In genomic region chr10:13769926-13770325, GRCh38 we compare ENCODE assay signal across 10 cellular contexts.
DNase-seq lines count a peak whose midpoint lies in the region; ATAC-seq and TF ChIP-seq lines count a peak whose summit lies in the region.
"Had no signal": no experiment of that assay in that cellular context is flagged by ENCODE, and none has a peak within 500 bp of the region (broad histone marks: within the 10 kb centered on the region; RNA-seq: fewer than 3 reads in every experiment).

No MANE protein-coding gene starts in this region.

- H3K27ac Mint-ChIP-seq in HFFc6 = peak overlapping the region; percentile 97
- H3K27ac Mint-ChIP-seq in activated CD4-positive, alpha-beta T cell treated with anti-CD3 and anti-CD28 coated beads for 36 hours = no peak overlapping the region
- H3K27ac Mint-ChIP-seq: naive thymus-derived CD8-positive, alpha-beta T cell had no signal

- no peak for TF ChIP-seq POLR2A in gastroesophageal sphincter (IDR thresholded peaks at IDR 0.05)

- peak overlapping the region; percentile 78 for H3K4me3 Mint-ChIP-seq in HFFc6
- H3K4me3 Mint-ChIP-seq in activated CD4-positive, alpha-beta T cell treated with anti-CD3 and anti-CD28 coated beads for 36 hours = no peak overlapping the region
- H3K4me3 Mint-ChIP-seq: naive thymus-derived CD8-positive, alpha-beta T cell had no signal

- no peak for TF ChIP-seq CTCF in HFFc6 (IDR thresholded peaks at IDR 0.05)
- no peak for TF ChIP-seq CTCF in gastroesophageal sphincter (IDR thresholded peaks at IDR 0.05)

- CTCF ChIA-PET in activated CD4-positive, alpha-beta T cell treated with anti-CD3 and anti-CD28 coated beads for 36 hours (lab: Charles Lee) = no interaction called here

- H3K36me3 ChIP-seq in gastroesophageal sphincter = no peaks in the 10 kb centered on the region

- no peaks in the 10 kb centered on the region for H3K9me3 ChIP-seq in gastroesophageal sphincter

- WGBS in gastroesophageal sphincter (ENCODE audit: low coverage in 1 of 2), 2 donors = 81 to 96% methylated on average over 4 to 8 of the region's 8 CpGs

- peaks cover 0 to 6% (median 0%) of the 10 kb centered on the region in 3 donors for H3K4me1 ChIP-seq in gastroesophageal sphincter

- ATAC-seq in activated CD4-positive, alpha-beta T cell treated with anti-CD3 and anti-CD28 coated beads for 36 hours = no peak
- ATAC-seq in gastroesophageal sphincter = no peak
- ATAC-seq: naive thymus-derived CD8-positive, alpha-beta T cell had no signal

- in situ Hi-C loops in Caki2 (cut with HindIII; ENCODE audit: low pct_unique_long_range_greater_than_20kb, low sequenced_read_pairs) = no loop called here

- intact Hi-C loops in activated CD4-positive, alpha-beta T cell treated with anti-CD3 and anti-CD28 coated beads for 36 hours (cut with DNase I, micrococcal nuclease) = no loop called here

- peaks cover 86% of the 10 kb centered on the region for H3K4me1 Mint-ChIP-seq in HFFc6 (ENCODE audit: low read depth)
- no peaks in the 10 kb centered on the region for H3K4me1 Mint-ChIP-seq in activated CD4-positive, alpha-beta T cell treated with anti-CD3 and anti-CD28 coated beads for 36 hours

- no peaks in the 10 kb centered on the region for H3K9me3 Mint-ChIP-seq in HFFc6
- no peaks in the 10 kb centered on the region for H3K9me3 Mint-ChIP-seq in activated CD4-positive, alpha-beta T cell treated with anti-CD3 and anti-CD28 coated beads for 36 hours (ENCODE audit: low read depth)
- H3K9me3 Mint-ChIP-seq: naive thymus-derived CD8-positive, alpha-beta T cell had no signal

- DNase-seq in Caki2 (ENCODE audit: low read depth) = peak; percentile 80
- peak; percentile 99 for DNase-seq in HFFc6
- DNase-seq in NOMO-1 treated with dmso at 0.1 percent for 144 hours (lab: John Stamatoyannopoulos, UW; ENCODE audit: unreplicated experiment) = peak; percentile 85
- peak; percentile 43 for DNase-seq in fibroblast of peridontal ligament (ENCODE audit: extremely low read depth)
- no peak for DNase-seq in activated CD4-positive, alpha-beta T cell treated with anti-CD3 and anti-CD28 coated beads for 36 hours
- no peak for DNase-seq in NCI-H345 treated with DMSO at 0.1 percent for 48 hours (lab: John Stamatoyannopoulos, UW; ENCODE audit: unreplicated experiment)
- no peak for DNase-seq in NCI-H2029 treated with DMSO at 0.1 percent for 48 hours (lab: John Stamatoyannopoulos, UW)
- DNase-seq: naive thymus-derived CD8-positive, alpha-beta T cell; NCI-H510A had no signal

- H3K27me3 Mint-ChIP-seq in HFFc6 (ENCODE audit: insufficient read depth) = peaks cover 2% of the 10 kb centered on the region
- H3K27me3 Mint-ChIP-seq in activated CD4-positive, alpha-beta T cell treated with anti-CD3 and anti-CD28 coated beads for 36 hours = peaks cover 9% of the 10 kb centered on the region

- peaks cover 74% of the 10 kb centered on the region for H3K36me3 Mint-ChIP-seq in HFFc6 (ENCODE audit: low read depth)
- H3K36me3 Mint-ChIP-seq in activated CD4-positive, alpha-beta T cell treated with anti-CD3 and anti-CD28 coated beads for 36 hours (ENCODE audit: low read depth) = no peaks in the 10 kb centered on the region
- H3K36me3 Mint-ChIP-seq: naive thymus-derived CD8-positive, alpha-beta T cell had no signal

- H3K4me3 ChIP-seq in gastroesophageal sphincter = no peak overlapping the region

- no peak for TF ChIP-seq EP300 in gastroesophageal sphincter (IDR thresholded peaks at IDR 0.05)

- no peak overlapping the region for H3K27ac ChIP-seq in gastroesophageal sphincter

- POLR2A ChIA-PET in activated CD4-positive, alpha-beta T cell treated with anti-CD3 and anti-CD28 coated beads for 36 hours (lab: Charles Lee) = no interaction called here

- no peaks in the 10 kb centered on the region for H3K27me3 ChIP-seq in gastroesophageal sphincter

Comparison
In these comparisons a context has a peak if more than half of its experiments do, and no peak if none do; other contexts are left out.
1. DNase-seq: peak in Caki2 (single experiment), HFFc6 (single experiment), NOMO-1 treated with dmso at 0.1 percent for 144 hours (single experiment) and fibroblast of peridontal ligament (single experiment); none in activated CD4-positive, alpha-beta T cell treated with anti-CD3 and anti-CD28 coated beads for 36 hours (single experiment), NCI-H345 treated with DMSO at 0.1 percent for 48 hours (single experiment) and NCI-H2029 treated with DMSO at 0.1 percent for 48 hours (single experiment).